9 cellular contexts compared by ENCODE assay signal in genomic region chr4:48490680-48491513, GRCh38. TPM values are rescaled to one million over a fixed set of nuclear protein-coding genes. Genes with fewer than 3 reads are reported as not detected.
DNase-seq lines count a peak whose midpoint lies in the region; ATAC-seq and TF ChIP-seq lines count a peak whose summit lies in the region.
"Had no signal": no experiment of that assay in that cellular context is flagged by ENCODE, and none has a peak within 500 bp of the region (broad histone marks: within the 10 kb centered on the region; RNA-seq: fewer than 3 reads in every experiment).

No MANE protein-coding gene starts in this region.

- no peak overlapping the region for H3K27ac Mint-ChIP-seq in natural killer cell
- H3K27ac Mint-ChIP-seq: activated naive CD4-positive, alpha-beta T cell treated with anti-CD3 and anti-CD28 coated beads, Interleukin-2, amount 50 U/mL, for 24 hours had no signal

- peaks cover 16% of the 10 kb centered on the region for H3K4me1 ChIP-seq in left ventricle myocardium inferior
- H3K4me1 ChIP-seq in A673 (ENCODE audit: insufficient read depth, low read length, poor library complexity, severe bottlenecking), result peaks cover 4% of the 10 kb centered on the region

- H3K4me3 ChIP-seq in left ventricle myocardium inferior, result peak overlapping the region; percentile 63
- no peak overlapping the region for H3K4me3 ChIP-seq in A673 (ENCODE audit: low read depth, low read length, poor library complexity, severe bottlenecking)

- BruUV-seq in A673 (replicated peaks; lab: Mats Ljungman, UMichigan), result no TSS peak

- no peaks in the 10 kb centered on the region for H3K9me3 ChIP-seq in left ventricle myocardium inferior (replicated peaks)
- no peaks in the 10 kb centered on the region for H3K9me3 ChIP-seq in A673 (ENCODE audit: low read depth, low read length, poor library complexity, severe bottlenecking)

- CTCF ChIA-PET in A673 (lab: Charles Lee), result no interaction called here

- peak overlapping the region; percentile 60 for H3K4me3 Mint-ChIP-seq in natural killer cell

- no peak for ATAC-seq in Right ventricle myocardium superior (ENCODE audit: poor library complexity)
- ATAC-seq in esophagus mucosa, result peak; percentile 24
- peak; percentile 43 to 54 (median 47) for ATAC-seq in natural killer cell
- ATAC-seq in SK-N-SH treated with all-trans-retinoic acid at 6 μM for 48 hours, result no peak
- ATAC-seq in HG03432 (IDR thresholded peaks at IDR 0.05; ENCODE audit: unreplicated experiment), result no peak

- DNase-seq in left ventricle myocardium inferior (no peak), Right ventricle myocardium superior (no peak), natural killer cell (no peak), A673 (ENCODE audit: low spot score) (no peak), HT-29 (ENCODE audit: low spot score) (no peak)

- H3K36me3 ChIP-seq in left ventricle myocardium inferior, result no peaks in the 10 kb centered on the region
- no peaks in the 10 kb centered on the region for H3K36me3 ChIP-seq in A673 (ENCODE audit: insufficient read depth, low read length, poor library complexity, severe bottlenecking)

- H3K36me3 Mint-ChIP-seq in natural killer cell, result no peaks in the 10 kb centered on the region
- H3K36me3 Mint-ChIP-seq: activated naive CD4-positive, alpha-beta T cell treated with anti-CD3 and anti-CD28 coated beads, Interleukin-2, amount 50 U/mL, for 24 hours had no signal

- intact Hi-C loops in left ventricle myocardium inferior (cut with micrococcal nuclease) (no loop called here), Right ventricle myocardium superior (cut with DNase I) (no loop called here), natural killer cell (cut with micrococcal nuclease) (no loop called here), A673 (cut with micrococcal nuclease; ENCODE audit: unreplicated experiment) (no loop called here)

- no peaks in the 10 kb centered on the region for H3K9me3 Mint-ChIP-seq in natural killer cell
- H3K9me3 Mint-ChIP-seq: activated naive CD4-positive, alpha-beta T cell treated with anti-CD3 and anti-CD28 coated beads, Interleukin-2, amount 50 U/mL, for 24 hours had no signal

- H3K27ac ChIP-seq in left ventricle myocardium inferior (replicated peaks), result no peak overlapping the region
- no peak overlapping the region for H3K27ac ChIP-seq in A673 (ENCODE audit: low read depth, low read length, poor library complexity, severe bottlenecking)

- peaks cover 23 to 34% of the 10 kb centered on the region in 2 donors for H3K27me3 Mint-ChIP-seq in natural killer cell (ENCODE audit: low read depth in 2 of 2)

- POLR2A ChIA-PET in A673 (lab: Charles Lee; ENCODE audit: low non-redundant PET), result no interaction called here

- H3K4me1 Mint-ChIP-seq in natural killer cell, result peaks cover 0 to 5% of the 10 kb centered on the region in 2 donors
- H3K4me1 Mint-ChIP-seq: activated naive CD4-positive, alpha-beta T cell treated with anti-CD3 and anti-CD28 coated beads, Interleukin-2, amount 50 U/mL, for 24 hours had no signal

- H3K27me3 ChIP-seq in left ventricle myocardium inferior (ENCODE audit: low read depth), result peaks cover 61% of the 10 kb centered on the region
- H3K27me3 ChIP-seq in A673 (replicated peaks; ENCODE audit: insufficient read depth, low read depth, low read length, poor library complexity), result peaks cover 17% of the 10 kb centered on the region

- TF ChIP-seq CTCF in left ventricle myocardium inferior (IDR thresholded peaks at IDR 0.05; ENCODE audit: borderline replicate concordance) (no peak), natural killer cell (IDR thresholded peaks at IDR 0.05) (no peak), A673 (conservative IDR thresholded peaks at IDR 0.05; ENCODE audit: low read depth, low read length) (no peak)

TF ChIP-seq in SK-N-SH treated with all-trans-retinoic acid at 6 μM for 48 hours, 23 proteins besides CTCF, POLR2A, EP300 and RAD21:
- TF ChIP-seq CSDC2 (CRISPR knock-in tag; IDR thresholded peaks at IDR 0.05), result no peak
- no peak for TF ChIP-seq GLIS3 (CRISPR knock-in tag; IDR thresholded peaks at IDR 0.05)
- TF ChIP-seq ZFP3 (CRISPR knock-in tag; IDR thresholded peaks at IDR 0.05), result no peak
- no peak for TF ChIP-seq ESRRG (CRISPR knock-in tag; IDR thresholded peaks at IDR 0.05)
- no peak for TF ChIP-seq TSHZ2 (CRISPR knock-in tag; IDR thresholded peaks at IDR 0.05)
- TF ChIP-seq BACH2 (CRISPR knock-in tag; IDR thresholded peaks at IDR 0.05; ENCODE audit: borderline replicate concordance), result no peak

RNA-seq across cellular contexts. Expression of gene ZAR1, which starts 0.8 kb away (rescaled TPM):
- total RNA-seq in left ventricle myocardium inferior, result not detected
- not detected for total RNA-seq in Right ventricle myocardium superior
- not detected for total RNA-seq in esophagus mucosa
- not detected for total RNA-seq in natural killer cell
- 0.28 TPM in 1 of 2 replicates, not detected in the other for total RNA-seq in A673 (2021)
- not detected in 2 replicates for total RNA-seq in HT-29 (2014; rRNA removed; shearing (Covaris generic))

RNA-seq across cellular contexts. Expression of gene SLC10A4, which starts 7.8 kb away (rescaled TPM):
- not detected for total RNA-seq in left ventricle myocardium inferior
- not detected for total RNA-seq in Right ventricle myocardium superior
- total RNA-seq in esophagus mucosa, result not detected
- total RNA-seq in natural killer cell, result under 1 TPM in 1 of 3 donors, not detected in 2; 0.19 TPM
- 4.4 and 5.2 TPM in 2 replicates for total RNA-seq in A673 (2021)
- not detected in 2 replicates for total RNA-seq in HT-29 (2014; rRNA removed; shearing (Covaris generic))

Comparison
In these comparisons a context has a peak if more than half of its experiments do, and no peak if none do; other contexts are left out.
1. ATAC-seq: peak in esophagus mucosa (single experiment) and natural killer cell (3 of 3); none in Right ventricle myocardium superior (single experiment), SK-N-SH treated with all-trans-retinoic acid at 6 μM for 48 hours (single experiment) and HG03432 (single experiment).